ENCODE assay signal across 1 cellular context in the genomic region with DNA sequence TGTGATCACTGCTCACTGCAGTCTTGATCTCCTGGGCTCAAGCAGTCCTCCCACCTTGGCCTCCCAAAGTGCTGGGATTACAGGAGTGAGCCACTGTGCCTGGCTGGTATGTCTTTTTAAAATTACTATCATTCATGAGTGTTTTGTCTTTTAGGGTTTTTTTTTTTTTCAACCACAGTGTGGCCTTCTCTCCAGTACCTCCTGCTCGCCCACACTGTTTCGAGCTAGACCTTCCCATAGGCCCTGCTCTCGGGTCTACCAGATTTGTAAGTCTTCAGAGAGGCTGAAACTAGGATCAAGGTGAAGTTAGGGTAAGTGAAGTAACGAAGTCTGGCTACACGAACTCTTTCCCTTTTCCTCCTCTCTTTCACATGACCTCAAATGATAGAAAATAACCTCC.
TF ChIP-seq lines count a peak whose summit lies in the region.

No MANE protein-coding gene starts in this region.

TF ChIP-seq in GM12878, 131 proteins besides CTCF, POLR2A, EP300 and RAD21:
- TF ChIP-seq TBL1XR1 (IDR thresholded peaks at IDR 0.05; ENCODE audit: low read depth, low read length) = 0 out of 2 replicates have a peak, but pooled peaks have one; percentile 27
- TF ChIP-seq SIN3A (IDR thresholded peaks at IDR 0.05; ENCODE audit: low read depth, low read length) = no peak
- TF ChIP-seq CBFB (IDR thresholded peaks at IDR 0.05; ENCODE audit: low read depth) = peak; percentile 22; the same call in 1 of the 2 replicates
- no peak for TF ChIP-seq MAX (IDR thresholded peaks at IDR 0.05; ENCODE audit: low read depth, low read length)
- no peak for TF ChIP-seq ESRRA (IDR thresholded peaks at IDR 0.05; ENCODE audit: low read length)
- TF ChIP-seq NBN (IDR thresholded peaks at IDR 0.05) = peak; percentile 33; the same call in 1 of the 2 replicates
- TF ChIP-seq KLF5 (IDR thresholded peaks at IDR 0.05; ENCODE audit: partially characterized antibody) = no peak
- TF ChIP-seq STAT3 (IDR thresholded peaks at IDR 0.05; ENCODE audit: low read depth, low read length) = no peak
- TF ChIP-seq SIX5 (IDR thresholded peaks at IDR 0.05; ENCODE audit: low read depth, low read length, severe bottlenecking) = no peak
- peak; percentile 84 for TF ChIP-seq RUNX3 (IDR thresholded peaks at IDR 0.05; ENCODE audit: low read length)
- peak in 1 of 2 experiments; percentile 55; a peak in 1 of 3 replicates for TF ChIP-seq EGR1 (IDR thresholded peaks at IDR 0.05; ENCODE audit: borderline replicate concordance in 1 of 2, low read depth in 2 of 2, low read length in 2 of 2)
- no peak for TF ChIP-seq HDGF (IDR thresholded peaks at IDR 0.05)
- no peak for TF ChIP-seq ASH2L (IDR thresholded peaks at IDR 0.05; ENCODE audit: borderline replicate concordance, low read depth)
- TF ChIP-seq ZNF687 (IDR thresholded peaks at IDR 0.05) = 0 out of 2 replicates have a peak, but pooled peaks have one; percentile 30
- TF ChIP-seq, protein P1, sequence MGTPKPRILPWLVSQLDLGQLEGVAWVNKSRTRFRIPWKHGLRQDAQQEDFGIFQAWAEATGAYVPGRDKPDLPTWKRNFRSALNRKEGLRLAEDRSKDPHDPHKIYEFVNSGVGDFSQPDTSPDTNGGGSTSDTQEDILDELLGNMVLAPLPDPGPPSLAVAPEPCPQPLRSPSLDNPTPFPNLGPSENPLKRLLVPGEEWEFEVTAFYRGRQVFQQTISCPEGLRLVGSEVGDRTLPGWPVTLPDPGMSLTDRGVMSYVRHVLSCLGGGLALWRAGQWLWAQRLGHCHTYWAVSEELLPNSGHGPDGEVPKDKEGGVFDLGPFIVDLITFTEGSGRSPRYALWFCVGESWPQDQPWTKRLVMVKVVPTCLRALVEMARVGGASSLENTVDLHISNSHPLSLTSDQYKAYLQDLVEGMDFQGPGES (IDR thresholded peaks at IDR 0.05) = no peak
- no peak for TF ChIP-seq POLR2AphosphoS5 (IDR thresholded peaks at IDR 0.05; ENCODE audit: low read length)
- TF ChIP-seq BRCA1 (IDR thresholded peaks at IDR 0.05; ENCODE audit: low read depth, low read length) = no peak
- TF ChIP-seq ATF3 (IDR thresholded peaks at IDR 0.05; ENCODE audit: borderline replicate concordance, extremely low read depth, low read depth, low read length) = no peak
- no peak for TF ChIP-seq MXI1 (IDR thresholded peaks at IDR 0.05; ENCODE audit: low read depth, low read length)
- TF ChIP-seq TCF7 (IDR thresholded peaks at IDR 0.05; ENCODE audit: borderline replicate concordance) = no peak
- TF ChIP-seq, protein P2, sequence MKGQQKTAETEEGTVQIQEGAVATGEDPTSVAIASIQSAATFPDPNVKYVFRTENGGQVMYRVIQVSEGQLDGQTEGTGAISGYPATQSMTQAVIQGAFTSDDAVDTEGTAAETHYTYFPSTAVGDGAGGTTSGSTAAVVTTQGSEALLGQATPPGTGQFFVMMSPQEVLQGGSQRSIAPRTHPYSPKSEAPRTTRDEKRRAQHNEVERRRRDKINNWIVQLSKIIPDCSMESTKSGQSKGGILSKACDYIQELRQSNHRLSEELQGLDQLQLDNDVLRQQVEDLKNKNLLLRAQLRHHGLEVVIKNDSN (IDR thresholded peaks at IDR 0.05; ENCODE audit: borderline replicate concordance, extremely low read length, insufficient read depth, low read depth, low read length) = no peak
- TF ChIP-seq EED (IDR thresholded peaks at IDR 0.05; ENCODE audit: low read depth) = peak; percentile 57; the same call in 1 of the 2 replicates
- 0 out of 2 replicates have a peak, but pooled peaks have one; percentile 46 for TF ChIP-seq MLLT1 (IDR thresholded peaks at IDR 0.05)
- TF ChIP-seq SUZ12 (IDR thresholded peaks at IDR 0.05; ENCODE audit: unreplicated experiment) = no peak
- TF ChIP-seq YY1 (IDR thresholded peaks at IDR 0.05; ENCODE audit: low read depth, low read length) = no peak
- peak; percentile 74; the same call in 1 of the 2 replicates for TF ChIP-seq ZNF384 (IDR thresholded peaks at IDR 0.05; ENCODE audit: borderline replicate concordance, low read depth, low read length)
